Comparison of ENCODE assay signal across 21 cellular contexts in the genomic region with DNA sequence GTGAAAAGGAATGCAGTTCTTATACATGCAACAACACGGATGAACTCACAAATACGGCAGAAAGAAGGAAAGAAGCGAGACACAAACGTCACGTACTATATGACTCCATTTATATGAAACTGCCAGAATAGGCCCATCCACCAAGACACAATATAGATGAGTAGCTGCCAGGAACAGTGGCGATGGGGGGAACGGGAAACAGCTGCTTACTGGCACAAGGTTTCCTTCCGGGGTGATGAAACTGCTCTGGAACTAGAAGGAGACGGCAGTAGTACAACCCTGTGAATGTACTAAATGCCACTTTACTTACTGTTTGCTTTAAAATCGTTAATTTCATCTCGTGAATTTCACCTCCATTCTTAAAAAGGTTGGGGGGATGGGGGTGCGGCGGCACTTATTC.
"Had no signal": no experiment of that assay in that cellular context is flagged by ENCODE, and none has a peak within 500 bp of the region (broad histone marks: within the 10 kb centered on the region; RNA-seq: fewer than 3 reads in every experiment).

No MANE protein-coding gene starts in this region.

- H3K36me3 ChIP-seq: prostate gland had no signal

- ATAC-seq: natural killer cell, right cardiac atrium had no signal

- H3K4me3 Mint-ChIP-seq: activated T-helper 17 cell treated with anti-CD3 and anti-CD28 coated beads, Interleukin-2, amount 50 U/mL, for 72 hours; memory B cell; natural killer cell; stimulated activated naive CD8-positive, alpha-beta T cell treated with anti-CD3 and anti-CD28 coated beads, Interleukin-15, Interleukin-2, amounts not matched to agents 100 ng/mL and 50 ng/mL, for 24 hours; T-helper 2 cell treated with Interferon-gamma antibody and Interleukin-4, amounts not matched to agents 5 μg/mL and 100 μg/mL, for 36 hours; type B pancreatic cell had no signal

- H3K9me3 Mint-ChIP-seq: activated T-helper 17 cell treated with anti-CD3 and anti-CD28 coated beads, Interleukin-2, amount 50 U/mL, for 72 hours; memory B cell; natural killer cell; stimulated activated naive CD8-positive, alpha-beta T cell treated with anti-CD3 and anti-CD28 coated beads, Interleukin-15, Interleukin-2, amounts not matched to agents 100 ng/mL and 50 ng/mL, for 24 hours; T-helper 2 cell treated with Interferon-gamma antibody and Interleukin-4, amounts not matched to agents 5 μg/mL and 100 μg/mL, for 36 hours; type B pancreatic cell had no signal

- H3K4me1 ChIP-seq: prostate gland had no signal

- H3K4me3 ChIP-seq: esophagus squamous epithelium, left ventricle myocardium inferior, prostate gland, suprapubic skin had no signal

- H3K36me3 Mint-ChIP-seq: natural killer cell had no signal

- DNase-seq: activated CD4-positive, alpha-beta T cell treated with anti-CD3 and anti-CD28 coated beads, Interleukin-2, amount 50 U/mL, for 1 hour; activated CD8-positive, alpha-beta memory T cell treated with anti-CD3 and anti-CD28 coated beads for 24 hours; activated naive CD4-positive, alpha-beta T cell treated with Interleukin-2 at 50 U/mL for 16 hours; esophagus squamous epithelium; hypothalamus; left ventricle myocardium inferior; natural killer cell; right cardiac atrium; small intestine; stimulated activated CD4-positive, alpha-beta T cell treated with anti-CD3 and anti-CD28 coated beads, Interleukin-4, amount 100 ng/mL, for 4 hours; stimulated activated CD8-positive, alpha-beta memory T cell treated with anti-CD3 and anti-CD28 coated beads, Interleukin-4, amount 100 ng/mL, for 48 hours; SW 1271 had no signal

- FAIRE-seq: colon, endothelial cell of umbilical vein, small intestine had no signal

- H3K27me3 ChIP-seq: esophagus squamous epithelium, suprapubic skin had no signal

- H3K27ac ChIP-seq: left ventricle myocardium inferior, prostate gland, suprapubic skin had no signal

- H3K9me3 ChIP-seq: esophagus squamous epithelium, left ventricle myocardium inferior, prostate gland, suprapubic skin had no signal

- H3K27ac Mint-ChIP-seq: activated T-helper 17 cell treated with anti-CD3 and anti-CD28 coated beads, Interleukin-2, amount 50 U/mL, for 72 hours; memory B cell; natural killer cell; T-helper 2 cell treated with Interferon-gamma antibody and Interleukin-4, amounts not matched to agents 5 μg/mL and 100 μg/mL, for 36 hours had no signal

- H3K27me3 Mint-ChIP-seq: activated T-helper 17 cell treated with anti-CD3 and anti-CD28 coated beads, Interleukin-2, amount 50 U/mL, for 72 hours; memory B cell; stimulated activated naive CD8-positive, alpha-beta T cell treated with anti-CD3 and anti-CD28 coated beads, Interleukin-15, Interleukin-2, amounts not matched to agents 100 ng/mL and 50 ng/mL, for 24 hours; type B pancreatic cell had no signal
